Comparison of ENCODE assay signal across 16 cellular contexts in the genomic region with DNA sequence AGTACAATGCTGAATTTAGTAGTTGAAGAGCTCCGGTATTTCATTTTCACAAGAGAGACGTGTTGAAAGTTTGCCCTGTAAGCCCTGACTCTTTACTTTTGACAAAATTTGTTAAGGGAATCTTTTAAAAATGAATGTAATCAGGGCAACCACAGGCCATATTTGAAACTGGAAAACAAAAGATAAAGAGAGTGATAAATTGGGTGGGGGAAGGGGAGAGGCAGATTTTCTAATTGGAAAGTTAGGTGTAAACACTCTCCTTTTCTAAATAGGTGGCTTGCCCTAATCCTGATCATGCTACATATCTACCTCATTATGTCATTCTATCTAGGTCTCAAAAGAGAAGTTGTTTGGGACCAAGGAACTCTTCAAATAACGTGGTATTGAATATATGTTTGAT.
DNase-seq lines count a peak whose midpoint lies in the region; ATAC-seq, FAIRE-seq and TF ChIP-seq lines count a peak whose summit lies in the region.
"Had no signal": no experiment of that assay in that cellular context is flagged by ENCODE, and none has a peak within 500 bp of the region (broad histone marks: within the 10 kb centered on the region; RNA-seq: fewer than 3 reads in every experiment).

No MANE protein-coding gene starts in this region.

- peaks cover 11% of the 10 kb centered on the region for H3K9me1 ChIP-seq in IMR-90 (ENCODE audit: insufficient read depth, low read length)

- H3K27me3 ChIP-seq in IMR-90 (ENCODE audit: control insufficient read depth, insufficient read depth, low read length): no peaks in the 10 kb centered on the region
- no peaks in the 10 kb centered on the region for H3K27me3 ChIP-seq in SJSA1 (replicated peaks)

- peaks cover 0 to 7% of the 10 kb centered on the region in 2 experiments; a peak in 1 of 4 replicates for H3K79me1 ChIP-seq in IMR-90 (ENCODE audit: low read depth in 1 of 2, low read length in 2 of 2)

- H3K23ac ChIP-seq in IMR-90 (ENCODE audit: low read depth, low read length): no peak overlapping the region

- ATAC-seq in IMR-90 (ENCODE audit: low read depth) (no peak), omental fat pad (ENCODE audit: low FRiP score) (no peak)
- ATAC-seq: SK-N-SH treated with all-trans-retinoic acid at 6 μM for 48 hours had no signal

- H3K9ac ChIP-seq in IMR-90 (ENCODE audit: low read depth, low read length) (no peak overlapping the region), kidney (ENCODE audit: low read length in 2 of 2) (no peak overlapping the region)

- in situ Hi-C loops in IMR-90 (cut with MboI; ENCODE audit: low sequenced_read_pairs): no loop called here
- in situ Hi-C loops in KBM-7 (cut with MboI; ENCODE audit: low pct_unique_long_range_greater_than_20kb, low sequenced_read_pairs): no loop called here

- H3K9me3 ChIP-seq in IMR-90 (ENCODE audit: control insufficient read depth, insufficient read depth, low read length) (no peaks in the 10 kb centered on the region), SJSA1 (replicated peaks) (no peaks in the 10 kb centered on the region), kidney (ENCODE audit: control insufficient read depth in 1 of 2, low read length in 2 of 2) (no peaks in the 10 kb centered on the region)

- 100% methylated on average over 2 of the region's 3 CpGs; no CpG with 5 or more reads in 1 of the 2 experiments for WGBS in IMR-90 (ENCODE audit: extremely low coverage in 2 of 2, insufficient read length in 1 of 2), 2 experiments

- H2AK5ac ChIP-seq in IMR-90 (ENCODE audit: low read depth, low read length): no peak overlapping the region

- H2BK15ac ChIP-seq in IMR-90 (ENCODE audit: low read depth, low read length): 0 out of 3 replicates have a peak overlapping the region, but pooled peaks have one; percentile 1

- H4K8ac ChIP-seq in IMR-90 (ENCODE audit: low read depth in 2 of 2, low read length in 2 of 2): no peak overlapping the region

- H2BK20ac ChIP-seq in IMR-90 (ENCODE audit: low read depth, low read length): peak overlapping the region; percentile 62; the same call in 1 of the 2 replicates

- H3K36me3 ChIP-seq in IMR-90 (ENCODE audit: control insufficient read depth, insufficient read depth, low read length) (no peaks in the 10 kb centered on the region), SJSA1 (no peaks in the 10 kb centered on the region), kidney (ENCODE audit: control insufficient read depth in 1 of 2, insufficient read depth in 2 of 2, low read length in 2 of 2) (no peaks in the 10 kb centered on the region)

- dilution Hi-C loops in IMR-90 (cut with HindIII; ENCODE audit: low sequenced_read_pairs, unreplicated experiment): no loop called here

- no peak overlapping the region for H2AK9ac ChIP-seq in IMR-90 (replicated peaks; ENCODE audit: low read depth, low read length, poor library complexity)

- CTCF ChIA-PET in IMR-90 (lab: Yijun Ruan, JAX): interaction anchor here (3.2 kb wide), 1 partner anchor 81 kb away, joined by 14 read pairs; no protein-coding TSS in a partner anchor

- TF ChIP-seq RAD21 in IMR-90 (IDR thresholded peaks at IDR 0.05; ENCODE audit: low read length): no peak

- BruUV-seq in IMR-90 (replicated peaks; lab: Mats Ljungman, UMichigan): no TSS peak

- H3K4me3 ChIP-seq in IMR-90 (ENCODE audit: insufficient read depth, low read depth, low read length) (no peak overlapping the region), SJSA1 (no peak overlapping the region), kidney (ENCODE audit: low read length in 2 of 2) (no peak overlapping the region)

- H2BK5ac ChIP-seq in IMR-90 (ENCODE audit: low read depth, low read length, poor library complexity, severe bottlenecking): peak overlapping the region; percentile 18

- H4K91ac ChIP-seq in IMR-90 (ENCODE audit: insufficient read depth, low read depth, low read length): no peak overlapping the region

- TF ChIP-seq CTCF in IMR-90 (conservative IDR thresholded peaks at IDR 0.05; ENCODE audit: low read depth, low read length) (no peak), kidney (IDR thresholded peaks at IDR 0.05; ENCODE audit: borderline replicate concordance, extremely low read depth, insufficient read depth) (no peak), omental fat pad (IDR thresholded peaks at IDR 0.05) (no peak)

- intact Hi-C loops in IMR-90 (cut with micrococcal nuclease) (loop anchor here (10.0 kb wide), 1 partner anchor 301 kb away; no protein-coding TSS in a partner anchor), kidney (cut with DNase I) (no loop called here)

- no peak for DNase-seq in IMR-90
- DNase-seq in SJSA1 (ENCODE audit: low read depth in 1 of 2, low spot score in 2 of 2): no peak
- no peak for DNase-seq in kidney
- DNase-seq in urothelium cell line (ENCODE audit: low spot score): no peak
- DNase-seq in KBM-7: no peak
- no peak for DNase-seq in NCI-H774 (lab: John Stamatoyannopoulos, UW)
- no peak for DNase-seq in omental fat pad (ENCODE audit: low spot score)
- DNase-seq: Calu3; CD4-positive, alpha-beta memory T cell; H9; MV-4-11; NCI-H1930; NCI-H446; NCI-H748 treated with DMSO at 0.1 percent for 48 hours; Right ventricle myocardium superior had no signal

- H3K4me1 ChIP-seq in IMR-90 (ENCODE audit: control insufficient read depth, insufficient read depth, low read length) (peaks cover 16% of the 10 kb centered on the region), SJSA1 (replicated peaks) (peaks cover 62% of the 10 kb centered on the region), kidney (ENCODE audit: control insufficient read depth in 1 of 2, insufficient read depth in 1 of 2, low read depth in 1 of 2, low read length in 2 of 2) (peaks cover 14 to 57% of the 10 kb centered on the region in 2 donors)

- no peak for TF ChIP-seq POLR2A in IMR-90 (IDR thresholded peaks at IDR 0.05; ENCODE audit: low read depth, low read length)

- H3K14ac ChIP-seq in IMR-90 (replicated peaks; ENCODE audit: low read depth, low read length): no peak overlapping the region

- H3K4ac ChIP-seq in IMR-90 (ENCODE audit: low read depth, low read length): peak overlapping the region; percentile 25; the same call in 1 of the 2 replicates

- no peak overlapping the region for H4K5ac ChIP-seq in IMR-90 (ENCODE audit: low read depth, low read length)

- no peak overlapping the region for H3K56ac ChIP-seq in IMR-90 (ENCODE audit: extremely low read depth, insufficient read depth, low read length)

- H3K4me2 ChIP-seq in IMR-90 (ENCODE audit: low read depth, low read length): no peak overlapping the region

- FAIRE-seq in kidney (lab: Jason Lieb, UNC) (no peak), urothelium cell line (lab: Jason Lieb, UNC) (peak; percentile 27)

- peak overlapping the region; percentile 60; the same call in 1 of the 2 replicates for H2BK120ac ChIP-seq in IMR-90 (ENCODE audit: low read depth, low read length)

- POLR2A ChIA-PET in IMR-90 (lab: Charles Lee; ENCODE audit: unreplicated experiment): interaction anchor here (0.9 kb wide), 1 partner anchor 150 kb away, joined by 8 read pairs; no protein-coding TSS in a partner anchor

- H3K27ac ChIP-seq in IMR-90 (ENCODE audit: insufficient read depth, low read length) (no peak overlapping the region), SJSA1 (peak overlapping the region; percentile 83), kidney (ENCODE audit: low read depth in 2 of 2, low read length in 2 of 2) (peak overlapping the region; percentile 26 to 61)

- no peak overlapping the region for H2AFZ ChIP-seq in IMR-90 (replicated peaks; ENCODE audit: low read length, poor library complexity)

- no peaks in the 10 kb centered on the region for H4K20me1 ChIP-seq in IMR-90 (ENCODE audit: insufficient read depth, low read length)

- H3K18ac ChIP-seq in IMR-90 (ENCODE audit: low read depth, low read length): peak overlapping the region; percentile 48; the same call in 1 of the 2 replicates

TF ChIP-seq in IMR-90, 13 proteins besides CTCF, POLR2A, EP300 and RAD21:
- TF ChIP-seq MXI1 (IDR thresholded peaks at IDR 0.05; ENCODE audit: borderline replicate concordance, low read depth, low read length) (no peak), MAZ (IDR thresholded peaks at IDR 0.05; ENCODE audit: borderline replicate concordance, low read depth, low read length) (no peak), RFX5 (IDR thresholded peaks at IDR 0.05; ENCODE audit: low read depth, low read length) (no peak), CHD1 (IDR thresholded peaks at IDR 0.05; ENCODE audit: low read depth, low read length) (no peak), SMC3 (IDR thresholded peaks at IDR 0.05; ENCODE audit: low read depth, low read length) (no peak), RCOR1 (IDR thresholded peaks at IDR 0.05; ENCODE audit: insufficient replicate concordance, low read length) (no peak), FOS (IDR thresholded peaks at IDR 0.05; ENCODE audit: low read depth, low read length) (no peak), BHLHE40 (IDR thresholded peaks at IDR 0.05; ENCODE audit: low read depth, low read length) (no peak), CEBPB (IDR thresholded peaks at IDR 0.05; ENCODE audit: low read depth, low read length) (no peak), NFE2L2 (IDR thresholded peaks at IDR 0.05; ENCODE audit: low read depth, low read length) (no peak)
- TF ChIP-seq, protein P1, sequence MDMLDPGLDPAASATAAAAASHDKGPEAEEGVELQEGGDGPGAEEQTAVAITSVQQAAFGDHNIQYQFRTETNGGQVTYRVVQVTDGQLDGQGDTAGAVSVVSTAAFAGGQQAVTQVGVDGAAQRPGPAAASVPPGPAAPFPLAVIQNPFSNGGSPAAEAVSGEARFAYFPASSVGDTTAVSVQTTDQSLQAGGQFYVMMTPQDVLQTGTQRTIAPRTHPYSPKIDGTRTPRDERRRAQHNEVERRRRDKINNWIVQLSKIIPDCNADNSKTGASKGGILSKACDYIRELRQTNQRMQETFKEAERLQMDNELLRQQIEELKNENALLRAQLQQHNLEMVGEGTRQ (IDR thresholded peaks at IDR 0.05; ENCODE audit: low read depth, low read length): no peak
